ENCODE assay signal across 1 cellular context in the genomic region with DNA sequence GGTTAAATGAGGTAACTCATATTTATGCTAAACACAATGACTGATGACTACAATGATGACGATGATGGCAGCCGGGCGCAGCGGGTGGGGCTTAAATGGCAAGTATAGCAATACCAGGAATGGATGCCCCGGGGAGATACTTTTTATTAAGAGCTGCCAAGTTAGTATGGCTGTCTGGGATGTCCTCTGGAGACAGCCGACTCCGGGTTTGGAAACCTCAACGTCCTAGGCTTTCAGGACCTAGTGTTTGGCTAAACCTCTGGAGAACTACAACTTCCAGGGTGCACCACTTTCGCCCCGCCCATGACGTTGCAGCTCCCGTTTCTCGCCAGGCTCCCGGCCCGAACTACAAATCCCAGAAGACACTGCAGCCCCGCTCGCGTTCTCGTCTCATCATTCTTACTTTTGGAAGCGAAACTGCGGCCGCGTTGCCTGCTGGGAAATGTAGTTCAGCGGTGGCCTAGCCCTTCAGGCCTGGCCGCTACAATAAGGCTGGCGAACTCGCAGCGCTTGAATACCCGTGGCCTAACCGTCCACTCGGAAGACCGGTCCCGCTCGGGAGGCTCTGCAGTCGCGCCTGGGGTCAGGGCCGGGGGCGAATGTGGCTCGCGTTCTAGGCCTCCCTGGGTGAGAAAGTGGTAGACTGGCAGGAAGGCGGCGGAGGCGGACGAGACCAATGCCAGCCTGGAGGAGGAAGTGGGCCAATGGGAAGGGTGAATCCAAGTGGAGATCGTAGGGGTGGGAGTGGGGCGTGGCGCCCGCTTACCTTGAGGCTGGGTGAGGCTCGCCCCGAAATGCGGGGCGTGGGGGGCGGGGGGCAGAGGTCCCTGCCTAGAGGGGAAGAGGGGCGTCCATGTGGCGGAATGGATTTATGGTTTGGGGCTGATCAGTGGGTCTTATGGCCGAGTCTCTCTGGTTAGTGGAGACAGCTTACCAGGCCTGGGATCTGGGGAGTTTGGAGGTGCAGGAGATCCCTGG.
TF ChIP-seq lines count a peak whose summit lies in the region.

A gene (plus strand): TSS at position 463 of the 978 bp plus-strand sequence. CDS start 2,221 bp downstream, outside the sequence.

TF ChIP-seq in H1, 55 proteins besides CTCF, POLR2A, EP300 and RAD21 (continued from another document):
- TF ChIP-seq, protein P1, sequence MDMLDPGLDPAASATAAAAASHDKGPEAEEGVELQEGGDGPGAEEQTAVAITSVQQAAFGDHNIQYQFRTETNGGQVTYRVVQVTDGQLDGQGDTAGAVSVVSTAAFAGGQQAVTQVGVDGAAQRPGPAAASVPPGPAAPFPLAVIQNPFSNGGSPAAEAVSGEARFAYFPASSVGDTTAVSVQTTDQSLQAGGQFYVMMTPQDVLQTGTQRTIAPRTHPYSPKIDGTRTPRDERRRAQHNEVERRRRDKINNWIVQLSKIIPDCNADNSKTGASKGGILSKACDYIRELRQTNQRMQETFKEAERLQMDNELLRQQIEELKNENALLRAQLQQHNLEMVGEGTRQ (IDR thresholded peaks at IDR 0.05; ENCODE audit: low read length): no peak
- TF ChIP-seq SIN3A (conservative IDR thresholded peaks at IDR 0.05 in 1 of 2, IDR thresholded peaks at IDR 0.05 in 1 of 2; ENCODE audit: low read depth in 1 of 2, low read length in 2 of 2): peak in 1 of 2 experiments; percentile 24; a peak in 1 of 4 replicates
- peak; percentile 96 for TF ChIP-seq CHD2 (IDR thresholded peaks at IDR 0.05; ENCODE audit: low read length)
- TF ChIP-seq TAF1 (IDR thresholded peaks at IDR 0.05; ENCODE audit: low read depth, low read length): 0 out of 2 replicates have a peak, but pooled peaks have one; percentile 49
- no peak for TF ChIP-seq RXRA (IDR thresholded peaks at IDR 0.05; ENCODE audit: insufficient read depth, low read depth, low read length)
- peak; percentile 88 for TF ChIP-seq PHF8 (conservative IDR thresholded peaks at IDR 0.05; ENCODE audit: low read depth, low read length)
- peak; percentile 72 for TF ChIP-seq BRCA1 (IDR thresholded peaks at IDR 0.05; ENCODE audit: low read depth, low read length)
- TF ChIP-seq CREB1 (IDR thresholded peaks at IDR 0.05): peak; percentile 94
- TF ChIP-seq RBBP5 (IDR thresholded peaks at IDR 0.05; ENCODE audit: borderline replicate concordance, low read depth, low read length): 0 out of 2 replicates have a peak, but pooled peaks have one; percentile 61
- TF ChIP-seq CTBP2 (IDR thresholded peaks at IDR 0.05; ENCODE audit: borderline replicate concordance, insufficient read depth, insufficient read length, low read length): peak; percentile 46
- TF ChIP-seq EGR1 (IDR thresholded peaks at IDR 0.05; ENCODE audit: borderline replicate concordance, low read depth, low read length): 0 out of 2 replicates have a peak, but pooled peaks have one; percentile 2
- TF ChIP-seq POLR2AphosphoS5 (IDR thresholded peaks at IDR 0.05; ENCODE audit: low read depth, low read length): peak; percentile 72
- TF ChIP-seq, protein P2, sequence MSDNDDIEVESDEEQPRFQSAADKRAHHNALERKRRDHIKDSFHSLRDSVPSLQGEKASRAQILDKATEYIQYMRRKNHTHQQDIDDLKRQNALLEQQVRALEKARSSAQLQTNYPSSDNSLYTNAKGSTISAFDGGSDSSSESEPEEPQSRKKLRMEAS (IDR thresholded peaks at IDR 0.05): peak; percentile 49; the same call in 1 of the 2 replicates
- TF ChIP-seq YY1 (IDR thresholded peaks at IDR 0.05; ENCODE audit: low read depth, low read length): no peak
- TF ChIP-seq TAF7 (optimal IDR thresholded peaks at IDR 0.05; ENCODE audit: borderline replicate concordance, low read depth, low read length): peak; percentile 55
- no peak for TF ChIP-seq KDM1A (IDR thresholded peaks at IDR 0.05; ENCODE audit: borderline replicate concordance, low read length)
- peak; percentile 84 for TF ChIP-seq JUND (IDR thresholded peaks at IDR 0.05; ENCODE audit: low read length)
- TF ChIP-seq SRF (IDR thresholded peaks at IDR 0.05; ENCODE audit: low read depth, low read length): peak; percentile 8; the same call in 1 of the 2 replicates
